8 cellular contexts compared by ENCODE assay signal in the genomic region with DNA sequence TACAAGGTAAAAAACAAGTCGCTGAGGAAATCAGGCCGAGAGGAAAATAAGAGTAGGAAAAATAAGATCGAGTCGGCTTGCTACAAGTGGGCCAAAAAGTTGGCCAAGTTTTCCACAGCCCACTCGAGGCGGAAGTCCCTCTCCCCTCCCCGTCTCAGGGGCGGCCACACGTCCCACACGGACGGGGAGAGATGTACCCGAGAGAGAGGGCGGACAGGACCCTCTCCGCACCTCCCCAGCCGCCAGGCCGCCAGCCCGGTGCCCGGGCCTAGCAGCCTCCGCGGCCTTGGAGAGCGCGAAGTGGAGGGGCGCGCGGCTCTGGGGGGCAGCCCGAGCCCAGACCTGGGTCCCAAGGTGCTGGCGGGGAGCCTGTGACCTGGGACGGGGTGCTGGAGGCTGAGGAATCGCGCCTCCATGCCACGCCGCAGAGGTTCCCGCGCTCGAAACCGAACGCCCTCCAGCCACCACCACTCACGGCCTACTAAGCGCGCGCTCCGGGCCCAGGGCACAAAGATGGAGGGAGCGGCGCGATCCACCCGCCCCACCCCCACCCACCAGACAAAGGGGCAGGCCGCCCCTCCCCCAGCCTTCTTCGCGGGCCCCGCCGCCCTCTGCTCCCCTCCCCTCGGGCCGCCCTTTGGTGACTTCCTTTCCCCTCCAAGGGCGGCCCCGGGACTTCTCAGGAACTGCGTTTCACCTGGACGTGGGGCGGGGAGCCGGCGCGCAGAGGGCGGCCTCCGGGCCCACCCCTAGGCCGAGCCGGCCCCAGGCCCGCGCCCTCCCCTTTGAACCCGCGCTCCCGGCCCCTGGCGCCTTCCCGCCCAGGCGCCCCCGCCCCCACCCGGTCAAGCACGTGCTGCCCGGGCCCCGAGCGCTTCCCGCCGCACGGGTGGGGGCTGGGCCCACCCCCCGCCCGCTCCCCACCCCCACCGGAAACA. TPM values are rescaled to one million over a fixed set of nuclear protein-coding genes. Genes with fewer than 3 reads are reported as not detected.
DNase-seq lines count a peak whose midpoint lies in the region; ATAC-seq, FAIRE-seq and TF ChIP-seq lines count a peak whose summit lies in the region.

No MANE protein-coding gene starts in this region.

- no peaks in the 10 kb centered on the region; the same call in 1 of the 2 replicates for H3F3A ChIP-seq in OCI-LY1 (ENCODE audit: insufficient read depth, low read length)

- no peak overlapping the region for H3K27ac Mint-ChIP-seq in activated naive CD8-positive, alpha-beta T cell treated with anti-CD3 and anti-CD28 coated beads for 36 hours

- H3K4me3 ChIP-seq in OCI-LY1 (ENCODE audit: low read depth, low read length, poor library complexity, severe bottlenecking): peak overlapping the region; percentile 69
- peak overlapping the region in 1 of 3 donors; percentile 66 for H3K4me3 ChIP-seq in right lobe of liver
- peak overlapping the region; percentile 67 to 85 (median 74) for H3K4me3 ChIP-seq in stomach

- peak overlapping the region; percentile 92 for H3K9ac ChIP-seq in OCI-LY1 (ENCODE audit: low read length)

- FAIRE-seq in GM12891 (lab: Jason Lieb, UNC): no peak

- H3K9me3 Mint-ChIP-seq in activated naive CD8-positive, alpha-beta T cell treated with anti-CD3 and anti-CD28 coated beads for 36 hours: no peaks in the 10 kb centered on the region

- peaks cover 17% of the 10 kb centered on the region for H3K36me3 Mint-ChIP-seq in activated naive CD8-positive, alpha-beta T cell treated with anti-CD3 and anti-CD28 coated beads for 36 hours

- no peak for TF ChIP-seq EP300 in stomach (IDR thresholded peaks at IDR 0.05)

- H3K36me3 ChIP-seq in OCI-LY1 (ENCODE audit: insufficient read depth, low read length): peaks cover 24% of the 10 kb centered on the region
- no peaks in the 10 kb centered on the region for H3K36me3 ChIP-seq in right lobe of liver
- H3K36me3 ChIP-seq in stomach: peaks cover 0 to 1% (median 0%) of the 10 kb centered on the region in 4 donors

- no peaks in the 10 kb centered on the region for H3K9me2 ChIP-seq in OCI-LY1 (ENCODE audit: low read depth, low read length)

- DNase-seq in activated naive CD8-positive, alpha-beta T cell treated with anti-CD3 and anti-CD28 coated beads for 36 hours: peak; percentile 52
- peak in 1 of 3 donors; percentile 59 for DNase-seq in right lobe of liver
- DNase-seq in stomach: no peak
- no peak for DNase-seq in GM12891 (ENCODE audit: insufficient read length, low spot score)
- DNase-seq in DMS 273 treated with DMSO at 0.1 percent for 48 hours (lab: John Stamatoyannopoulos, UW): no peak

- H3K27me3 ChIP-seq in OCI-LY1 (ENCODE audit: insufficient read depth, low read length): no peaks in the 10 kb centered on the region
- H3K27me3 ChIP-seq in right lobe of liver: no peaks in the 10 kb centered on the region
- H3K27me3 ChIP-seq in stomach: no peaks in the 10 kb centered on the region

- TF ChIP-seq CTCF in OCI-LY1 (IDR thresholded peaks at IDR 0.05; ENCODE audit: low read length) (no peak), right lobe of liver (IDR thresholded peaks at IDR 0.05) (no peak), stomach (IDR thresholded peaks at IDR 0.05) (no peak)

- ATAC-seq in right lobe of liver (no peak), GM18502 (IDR thresholded peaks at IDR 0.05; ENCODE audit: poor library complexity, unreplicated experiment) (no peak), GM21825 (IDR thresholded peaks at IDR 0.05; ENCODE audit: unreplicated experiment) (no peak)

- H3K4me2 ChIP-seq in OCI-LY1 (ENCODE audit: low read length): peak overlapping the region; percentile 74

- peaks cover 25% of the 10 kb centered on the region for H3K79me2 ChIP-seq in OCI-LY1 (ENCODE audit: insufficient read depth, low read length)

- H3K9me3 ChIP-seq in OCI-LY1 (ENCODE audit: low read length) (no peaks in the 10 kb centered on the region), right lobe of liver (no peaks in the 10 kb centered on the region), stomach (no peaks in the 10 kb centered on the region)

- peak overlapping the region; percentile 92 for H3K27ac ChIP-seq in OCI-LY1 (ENCODE audit: low read depth, low read length, poor library complexity, severe bottlenecking)
- H3K27ac ChIP-seq in right lobe of liver: peak overlapping the region in 2 of 3 donors; percentile 76 to 78
- H3K27ac ChIP-seq in stomach: peak overlapping the region; percentile 89 to 94 (median 93)

- H4K20me1 ChIP-seq in OCI-LY1 (ENCODE audit: insufficient read depth, low read length): no peaks in the 10 kb centered on the region

- 63% methylated on average over 14 of the region's 85 CpGs for WGBS in right lobe of liver (ENCODE audit: insufficient coverage, low coverage, low lambda C conversion rate, missing lambda C conversion rate)
- 50 to 72% (median 67%) methylated on average over 50 to 85 of the region's 85 CpGs for WGBS in stomach, 5 donors

- H3K4me3 Mint-ChIP-seq in activated naive CD8-positive, alpha-beta T cell treated with anti-CD3 and anti-CD28 coated beads for 36 hours: no peak overlapping the region

- H3K4me1 ChIP-seq in OCI-LY1 (ENCODE audit: insufficient read depth, low read length, severe bottlenecking) (peaks cover 35% of the 10 kb centered on the region), right lobe of liver (peaks cover 0 to 14% (median 3%) of the 10 kb centered on the region in 4 donors), stomach (peaks cover 23 to 34% (median 30%) of the 10 kb centered on the region in 4 donors)

- intact Hi-C loops in right lobe of liver (cut with DNase I) (no loop called here), stomach (cut with DNase I; ENCODE audit: low total_unique reads) (no loop called here)

- peaks cover 4% of the 10 kb centered on the region for H3K27me3 Mint-ChIP-seq in activated naive CD8-positive, alpha-beta T cell treated with anti-CD3 and anti-CD28 coated beads for 36 hours

- TF ChIP-seq POLR2A in right lobe of liver (IDR thresholded peaks at IDR 0.05) (no peak), stomach (IDR thresholded peaks at IDR 0.05) (no peak), GM12891 (IDR thresholded peaks at IDR 0.05; ENCODE audit: low read depth, low read length) (no peak)

- no peak overlapping the region for H2AFZ ChIP-seq in OCI-LY1 (ENCODE audit: low read length)

- H3K4me1 Mint-ChIP-seq in activated naive CD8-positive, alpha-beta T cell treated with anti-CD3 and anti-CD28 coated beads for 36 hours: peaks cover 24% of the 10 kb centered on the region

TF ChIP-seq in GM12891, 5 proteins besides CTCF, POLR2A, EP300 and RAD21:
- TF ChIP-seq POU2F2 (IDR thresholded peaks at IDR 0.05; ENCODE audit: low read depth, low read length): no peak
- no peak for TF ChIP-seq TAF1 (IDR thresholded peaks at IDR 0.05; ENCODE audit: low read depth, low read length)
- TF ChIP-seq POLR2AphosphoS5 (IDR thresholded peaks at IDR 0.05; ENCODE audit: low read depth, low read length): no peak
- no peak for TF ChIP-seq SPI1 (IDR thresholded peaks at IDR 0.05; ENCODE audit: low read depth, low read length)
- no peak for TF ChIP-seq PAX5 (IDR thresholded peaks at IDR 0.05; ENCODE audit: insufficient read depth, low read length, severe bottlenecking)

RNA-seq across cellular contexts. Expression of a gene that starts 1.7 kb away (rescaled TPM):
- total RNA-seq in activated naive CD8-positive, alpha-beta T cell treated with anti-CD3 and anti-CD28 coated beads for 36 hours: 100 to 1,000 TPM; 803 to 814 TPM
- total RNA-seq in right lobe of liver (10 to 100 TPM in 5 of 6 experiments, 1 to 10 TPM in 1; 7.9 to 23.6 (median 14.8) TPM), stomach (100 to 1,000 TPM in 1 of 5 donors, 10 to 100 TPM in 3, 1 to 10 TPM in 1; 9.3 to 106 (median 33.6) TPM)
- polyA plus RNA-seq in stomach: 100 to 1,000 TPM in 1 of 3 donors, 10 to 100 TPM in 2; 91.4 to 114 (median 92.6) TPM
- polyA plus RNA-seq in GM12891 (2012; ENCODE audit: low read depth, missing spikeins): 367 TPM

RNA-seq across cellular contexts. Expression of a gene that starts 13.9 kb away (rescaled TPM):
- total RNA-seq in activated naive CD8-positive, alpha-beta T cell treated with anti-CD3 and anti-CD28 coated beads for 36 hours: 10 to 100 TPM; 13.1 to 14.2 TPM
- total RNA-seq in right lobe of liver (10 to 100 TPM in 1 of 6 experiments, 1 to 10 TPM in 5; 5.0 to 13.4 (median 8.8) TPM), stomach (10 to 100 TPM in 2 of 5 donors, 1 to 10 TPM in 3; 2.8 to 49.1 (median 5.3) TPM)
- polyA plus RNA-seq in stomach: 10 to 100 TPM; 30.4 to 41.5 (median 32.1) TPM
- polyA plus RNA-seq in GM12891 (2012; ENCODE audit: low read depth, missing spikeins): 14.2 TPM

Comparison
In these comparisons a context has a peak if more than half of its experiments do, and no peak if none do; other contexts are left out.
1. RNA of a gene that starts 1.7 kb away (total RNA-seq): 803 to 814 TPM in activated naive CD8-positive, alpha-beta T cell treated with anti-CD3 and anti-CD28 coated beads for 36 hours; 9.3 to 106 TPM in stomach and 7.9 to 23.6 TPM in right lobe of liver; every median in the first group is over 4 times any median in the second.
2. Peak in every context shown above with its lines, with median percentiles within 50 percentile points of each other: H3K27ac ChIP-seq.